36 cellular contexts compared by ENCODE assay signal in the genomic region with DNA sequence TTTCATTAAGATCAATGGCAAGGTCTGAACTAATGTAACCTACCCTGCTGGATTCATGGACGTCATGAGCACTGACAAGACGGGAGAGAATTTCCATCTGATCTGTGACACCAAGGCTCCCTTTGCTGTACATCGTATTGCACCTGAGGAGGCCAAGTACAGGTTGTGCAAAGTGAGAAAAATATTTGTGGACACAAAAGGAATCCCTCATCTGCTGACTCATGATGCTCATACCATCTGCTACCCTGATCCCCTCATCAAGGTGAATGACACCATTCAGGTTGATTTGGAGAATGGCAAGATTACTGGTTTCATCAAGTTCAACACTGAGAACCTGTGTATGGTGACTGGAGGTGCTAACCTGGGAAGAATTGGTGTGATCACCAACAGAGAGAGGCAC.
"Had no signal": no experiment of that assay in that cellular context is flagged by ENCODE, and none has a peak within 500 bp of the region (broad histone marks: within the 10 kb centered on the region; RNA-seq: fewer than 3 reads in every experiment).

No MANE protein-coding gene starts in this region.

- H3K9ac ChIP-seq: KMS-11, SK-N-SH had no signal

- H3K4me2 ChIP-seq: KMS-11, SK-N-SH had no signal

- H3K4me3 ChIP-seq: cardiac muscle cell, Peyer's patch, SJSA1 had no signal

- DNase-seq: activated B cell treated with CpG ODN at 0.5 μM for 24 hours; activated CD4-positive, alpha-beta T cell treated with anti-CD3 and anti-CD28 coated beads for 48 hours; activated CD4-positive, alpha-beta T cell treated with anti-CD3 and anti-CD28 coated beads, Interleukin-2, amount 50 U/mL, for 4 hours; activated CD4-positive, CD25-positive, alpha-beta regulatory T cell treated with anti-CD3 and anti-CD28 coated beads, Interleukin-2, amount 50 U/mL, for 72 hours; activated CD8-positive, alpha-beta T cell treated with anti-CD3 and anti-CD28 coated beads for 36 hours; activated effector memory CD4-positive, alpha-beta T cell treated with anti-CD3 and anti-CD28 coated beads, Interleukin-2, amount 50 U/mL, for 16 hours; activated naive CD4-positive, alpha-beta T cell; activated naive CD4-positive, alpha-beta T cell treated with anti-CD3 and anti-CD28 coated beads, Interleukin-2, amount 50 U/mL, for 16 hours; activated naive CD8-positive, alpha-beta T cell treated with anti-CD3 and anti-CD28 coated beads for 36 hours; activated T-cell treated with anti-CD3 and anti-CD28 coated beads, Interleukin-2, amount 50 U/mL, for 1 hour; activated T-cell treated with anti-CD3 and anti-CD28 coated beads, Interleukin-2, amount 50 U/mL, for 72 hours; amniotic stem cell; aorta; brain microvascular endothelial cell; NCI-H1092 treated with DMSO at 0.1 percent for 48 hours; NCI-H1417; NCI-H146; NCI-H187; NCI-H2029 treated with DMSO at 0.1 percent for 48 hours; NCI-H2107; NCI-H345; NCI-H524 treated with DMSO at 0.1 percent for 48 hours; NCI-H748 treated with DMSO at 0.1 percent for 48 hours; NK-92 treated with Interleukin-12 subunit alpha and Interleukin-12 subunit beta, amount 100 ng/mL, for 24 hours; PC-3; Peyer's patch; RPMI8226; SHP77 treated with DMSO at 0.1 percent for 48 hours; SK-N-SH; T-cell; T-helper 17 cell had no signal

- H3K36me3 ChIP-seq: brain microvascular endothelial cell, cardiac muscle cell, Peyer's patch, SJSA1 had no signal

- H3K9me3 ChIP-seq: Peyer's patch, SJSA1, SK-N-SH had no signal

- H3K27ac ChIP-seq: brain microvascular endothelial cell, cardiac muscle cell, KMS-11, Peyer's patch, SJSA1, VCaP had no signal

- H3K27me3 ChIP-seq: brain microvascular endothelial cell, cardiac muscle cell, Peyer's patch, SJSA1 had no signal

- ATAC-seq: activated CD8-positive, alpha-beta T cell treated with anti-CD3 and anti-CD28 coated beads for 36 hours; activated T-cell treated with anti-CD3 and anti-CD28 coated beads, Interleukin-2, amount 50 U/mL, for 72 hours; activated T-helper 17 cell treated with anti-CD3 and anti-CD28 coated beads, Interleukin-2, amount 50 U/mL, for 72 hours; PC-3; T-cell; T-helper 17 cell had no signal
